In genomic region chr3:8734908-8735307, GRCh38 we compare ENCODE assay signal across 22 cellular contexts. TPM values are rescaled to one million over a fixed set of nuclear protein-coding genes. Genes with fewer than 3 reads are reported as not detected.
DNase-seq lines count a peak whose midpoint lies in the region; ATAC-seq and TF ChIP-seq lines count a peak whose summit lies in the region.
"Had no signal": no experiment of that assay in that cellular context is flagged by ENCODE, and none has a peak within 500 bp of the region (broad histone marks: within the 10 kb centered on the region; RNA-seq: fewer than 3 reads in every experiment).

No MANE protein-coding gene starts in this region.

- H3K27me3 ChIP-seq in left ventricle myocardium inferior (ENCODE audit: low read depth) (no peaks in the 10 kb centered on the region), right cardiac atrium (ENCODE audit: control insufficient read depth, insufficient read depth) (no peaks in the 10 kb centered on the region), psoas muscle (ENCODE audit: insufficient read depth in 3 of 3, low read length in 2 of 3) (no peaks in the 10 kb centered on the region)
- H3K27me3 ChIP-seq: BLaER1 treated with 17β-estradiol and CSF1 and Interleukin-3, amounts not matched to agents 10 nM and 100 nM had no signal

- CTCF ChIA-PET in activated CD4-positive, alpha-beta T cell treated with anti-CD3 and anti-CD28 coated beads, Interleukin-2, amount 10 ng/mL, durations not matched to agents 7 days and 5 days (lab: Charles Lee), result no interaction called here

- H3K36me3 Mint-ChIP-seq in type B pancreatic cell, result no peaks in the 10 kb centered on the region
- H3K36me3 Mint-ChIP-seq in activated CD4-positive, alpha-beta T cell treated with anti-CD3 and anti-CD28 coated beads, Interleukin-2, amount 10 ng/mL, durations not matched to agents 7 days and 5 days (ENCODE audit: low read depth), result no peaks in the 10 kb centered on the region

- H3K9me3 Mint-ChIP-seq in type B pancreatic cell, result no peaks in the 10 kb centered on the region
- no peaks in the 10 kb centered on the region for H3K9me3 Mint-ChIP-seq in activated CD4-positive, alpha-beta T cell treated with anti-CD3 and anti-CD28 coated beads, Interleukin-2, amount 10 ng/mL, durations not matched to agents 7 days and 5 days
- H3K9me3 Mint-ChIP-seq: CD4-positive, alpha-beta T cell had no signal

- no peak overlapping the region for H3K27ac Mint-ChIP-seq in type B pancreatic cell
- no peak overlapping the region for H3K27ac Mint-ChIP-seq in activated CD4-positive, alpha-beta T cell treated with anti-CD3 and anti-CD28 coated beads, Interleukin-2, amount 10 ng/mL, durations not matched to agents 7 days and 5 days
- H3K27ac Mint-ChIP-seq: CD4-positive, alpha-beta T cell had no signal

- intact Hi-C loops in left ventricle myocardium inferior (cut with micrococcal nuclease), result no loop called here
- intact Hi-C loops in Right ventricle myocardium inferior (cut with DNase I), result loop anchor here (5.0 kb wide), 1 partner anchor 73 kb away; no protein-coding TSS in a partner anchor
- intact Hi-C loops in right cardiac atrium (cut with DNase I), result no loop called here
- intact Hi-C loops in psoas muscle (cut with DNase I), result loop anchor here in 1 of 2 donors (5.0 kb wide), 1 partner anchor 73 kb away; no protein-coding TSS in a partner anchor

- H3K4me3 ChIP-seq in left ventricle myocardium inferior (peak overlapping the region; percentile 67), right cardiac atrium (ENCODE audit: low read length) (peak overlapping the region; percentile 30), psoas muscle (peak overlapping the region; percentile 70)
- H3K4me3 ChIP-seq: A549; BLaER1 treated with 17β-estradiol and CSF1 and Interleukin-3, amounts not matched to agents 10 nM and 100 nM; SK-N-MC had no signal

- no peak for TF ChIP-seq CTCF in left ventricle myocardium inferior (IDR thresholded peaks at IDR 0.05; ENCODE audit: borderline replicate concordance)
- no peak for TF ChIP-seq CTCF in psoas muscle (IDR thresholded peaks at IDR 0.05)
- TF ChIP-seq CTCF in type B pancreatic cell (conservative IDR thresholded peaks at IDR 0.05), result no peak

- H3K9me3 ChIP-seq in left ventricle myocardium inferior (replicated peaks), result no peaks in the 10 kb centered on the region
- no peaks in the 10 kb centered on the region for H3K9me3 ChIP-seq in right cardiac atrium (ENCODE audit: control insufficient read depth, low read length)
- H3K9me3 ChIP-seq in psoas muscle, result no peaks in the 10 kb centered on the region
- H3K9me3 ChIP-seq: A549; BLaER1 treated with 17β-estradiol and CSF1 and Interleukin-3, amounts not matched to agents 10 nM and 100 nM had no signal

- DNase-seq in left ventricle myocardium inferior (no peak), Right ventricle myocardium inferior (ENCODE audit: missing footprints) (no peak), right cardiac atrium (no peak), psoas muscle (no peak), type B pancreatic cell (ENCODE audit: extremely low spot score, unreplicated experiment) (peak; percentile 34), medulla oblongata (ENCODE audit: extremely low spot score) (no peak)
- no peak for DNase-seq in stimulated activated CD4-positive, alpha-beta T cell treated with anti-CD3 and anti-CD28 coated beads, Interleukin-1b, Interleukin-23, amount 100 ng/mL, for 48 hours
- no peak for DNase-seq in activated CD4-positive, alpha-beta T cell treated with anti-CD3 and anti-CD28 coated beads, Interleukin-2, amount 10 ng/mL, durations not matched to agents 7 days and 5 days
- DNase-seq: AML-193; CD4-positive, alpha-beta T cell; NCI-H1092; NCI-H1436; NCI-H187; NCI-H2107; NCI-H524; NCI-H774; SHP77 treated with DMSO at 0.1 percent for 48 hours had no signal

- POLR2A ChIA-PET in activated CD4-positive, alpha-beta T cell treated with anti-CD3 and anti-CD28 coated beads, Interleukin-2, amount 10 ng/mL, durations not matched to agents 7 days and 5 days (lab: Charles Lee), result no interaction called here

- H3K27ac ChIP-seq in left ventricle myocardium inferior (replicated peaks), result peak overlapping the region; percentile 85
- H3K27ac ChIP-seq in right cardiac atrium (ENCODE audit: low read length), result no peak overlapping the region
- peak overlapping the region; percentile 98 for H3K27ac ChIP-seq in psoas muscle
- H3K27ac ChIP-seq: BLaER1 treated with 17β-estradiol and CSF1 and Interleukin-3, amounts not matched to agents 10 nM and 100 nM; SK-N-MC had no signal

- H3K4me1 ChIP-seq in left ventricle myocardium inferior (peaks cover 28% of the 10 kb centered on the region), right cardiac atrium (ENCODE audit: control insufficient read depth, insufficient read depth, low read length) (peaks cover 7% of the 10 kb centered on the region), psoas muscle (peaks cover 38% of the 10 kb centered on the region)

- H3K4me3 Mint-ChIP-seq in type B pancreatic cell, result no peak overlapping the region
- H3K4me3 Mint-ChIP-seq in activated CD4-positive, alpha-beta T cell treated with anti-CD3 and anti-CD28 coated beads, Interleukin-2, amount 10 ng/mL, durations not matched to agents 7 days and 5 days, result no peak overlapping the region
- H3K4me3 Mint-ChIP-seq: CD4-positive, alpha-beta T cell had no signal

- peaks cover 25% of the 10 kb centered on the region for H3K4me1 Mint-ChIP-seq in type B pancreatic cell (ENCODE audit: unreplicated experiment)
- H3K4me1 Mint-ChIP-seq in activated CD4-positive, alpha-beta T cell treated with anti-CD3 and anti-CD28 coated beads, Interleukin-2, amount 10 ng/mL, durations not matched to agents 7 days and 5 days, result no peaks in the 10 kb centered on the region

- H3K27me3 Mint-ChIP-seq in type B pancreatic cell, result no peaks in the 10 kb centered on the region
- H3K27me3 Mint-ChIP-seq in activated CD4-positive, alpha-beta T cell treated with anti-CD3 and anti-CD28 coated beads, Interleukin-2, amount 10 ng/mL, durations not matched to agents 7 days and 5 days, result no peaks in the 10 kb centered on the region

- WGBS in right cardiac atrium, result 97% methylated on average over 1 of the region's 1 CpG
- WGBS in psoas muscle, 3 donors, result 33 to 50% (median 43%) methylated on average over 1 of the region's 1 CpG

- H3K36me3 ChIP-seq in left ventricle myocardium inferior (no peaks in the 10 kb centered on the region), psoas muscle (ENCODE audit: insufficient read depth in 1 of 2, low read depth in 1 of 2) (no peaks in the 10 kb centered on the region)
- H3K36me3 ChIP-seq: BLaER1 treated with 17β-estradiol and CSF1 and Interleukin-3, amounts not matched to agents 10 nM and 100 nM had no signal

- ATAC-seq in Right ventricle myocardium inferior (no peak), right cardiac atrium (no peak), psoas muscle (no peak)
- ATAC-seq: A549 had no signal

RNA-seq across cellular contexts. Expression of gene CAV3, which starts 1.3 kb away (rescaled TPM):
- total RNA-seq in left ventricle myocardium inferior (31.6 TPM), Right ventricle myocardium inferior (34.0 TPM), right cardiac atrium (10 to 100 TPM; 18.8 to 27.7 (median 22.5) TPM), psoas muscle (10 to 100 TPM; 36.4 to 71.1 (median 52.5) TPM), type B pancreatic cell (ENCODE audit: low replicate concordance) (not detected in 2 replicates)
- polyA plus RNA-seq in right cardiac atrium (25.4 TPM), psoas muscle (10 to 100 TPM; 20.5 to 67.2 (median 49.3) TPM)
- total RNA-seq in activated CD4-positive, alpha-beta T cell treated with anti-CD3 and anti-CD28 coated beads, Interleukin-2, amount 10 ng/mL, durations not matched to agents 7 days and 5 days, result not detected
- total RNA-seq: CD4-positive, alpha-beta T cell; HT-29; RPMI7951 had no signal
- polyA plus RNA-seq: A549 had no signal

RNA-seq across cellular contexts. Expression of gene OXTR, which starts 34.5 kb away (rescaled TPM):
- 0.14 TPM for total RNA-seq in left ventricle myocardium inferior
- total RNA-seq in Right ventricle myocardium inferior, result 0.32 TPM
- total RNA-seq in right cardiac atrium, result under 1 TPM; 0.26 to 0.79 (median 0.43) TPM
- polyA plus RNA-seq in right cardiac atrium, result 0.11 TPM
- total RNA-seq in psoas muscle, result under 1 TPM in 2 of 4 donors, not detected in 2; 0.11 to 0.16 TPM
- polyA plus RNA-seq in psoas muscle, result under 1 TPM; 0.09 to 0.38 (median 0.12) TPM
- 3.3 and 4.1 TPM in 2 replicates for total RNA-seq in type B pancreatic cell (ENCODE audit: low replicate concordance)
- total RNA-seq in activated CD4-positive, alpha-beta T cell treated with anti-CD3 and anti-CD28 coated beads, Interleukin-2, amount 10 ng/mL, durations not matched to agents 7 days and 5 days, result under 1 TPM; 0.65 to 0.82 TPM

Comparison
In these comparisons a context has a peak if more than half of its experiments do, and no peak if none do; other contexts are left out.
1. RNA of gene CAV3, which starts 1.3 kb away (total RNA-seq): 36.4 to 71.1 TPM in psoas muscle, 34.0 TPM in Right ventricle myocardium inferior (single experiment), 31.6 TPM in left ventricle myocardium inferior (single experiment) and 18.8 to 27.7 TPM in right cardiac atrium; not detected in type B pancreatic cell and not detected in activated CD4-positive, alpha-beta T cell treated with anti-CD3 and anti-CD28 coated beads, Interleukin-2, amount 10 ng/mL, durations not matched to agents 7 days and 5 days; every median in the first group is over 10 times any median in the second.
2. Peak in every context shown above with its lines, with median percentiles within 50 percentile points of each other: H3K4me3 ChIP-seq.